ENCODE assay signal across 7 cellular contexts in the genomic region with DNA sequence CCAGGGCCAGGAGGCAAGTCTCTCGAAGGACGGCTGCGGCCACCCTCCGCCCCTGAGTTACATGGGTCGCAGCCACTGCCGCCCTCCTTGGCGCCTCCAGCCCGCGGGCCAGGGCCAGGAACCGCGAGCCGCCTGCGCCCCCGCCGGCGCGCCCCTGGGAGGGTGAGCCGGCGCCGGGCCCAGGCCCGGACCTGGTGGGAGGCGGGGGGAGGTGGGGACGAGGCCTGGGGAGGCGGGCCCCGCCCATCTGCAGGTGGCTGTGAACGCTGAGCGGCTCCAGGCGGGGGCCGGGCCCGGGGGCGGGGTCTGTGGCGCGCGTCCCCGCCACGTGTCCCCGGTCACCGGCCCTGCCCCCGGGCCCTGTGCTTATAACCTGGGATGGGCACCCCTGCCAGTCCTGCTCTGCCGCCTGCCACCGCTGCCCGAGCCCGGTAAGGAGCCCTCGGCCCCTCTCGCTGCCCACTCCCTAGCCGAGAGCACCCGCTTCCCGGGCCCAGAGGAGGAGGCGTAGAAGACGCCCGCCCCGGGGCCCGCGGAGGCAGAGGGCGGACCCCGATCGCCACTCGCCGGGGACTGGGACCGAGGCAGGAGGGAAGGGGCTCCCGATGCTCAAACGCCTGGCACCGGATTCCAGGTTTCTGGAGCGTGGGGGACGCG. TPM values are rescaled to one million over a fixed set of nuclear protein-coding genes. Genes with fewer than 3 reads are reported as not detected.
DNase-seq lines count a peak whose midpoint lies in the region; ATAC-seq lines count a peak whose summit lies in the region.

TSS of gene ASS1 (plus strand) at position 397 of the 657 bp plus-strand sequence. CDS start 7,268 bp downstream, outside the sequence.

- DNase-seq in HAP-1 (ENCODE audit: low spot score in 2 of 2) = peak; percentile 71 to 92
- no peak for DNase-seq in NT2/D1 (ENCODE audit: low read depth, low spot score)
- DNase-seq in activated naive CD4-positive, alpha-beta T cell treated with anti-CD3 and anti-CD28 coated beads, Interleukin-2, amount 50 U/mL, for 72 hours (ENCODE audit: low spot score in 2 of 2) = peak in 1 of 2 donors; percentile 54
- peak; percentile 82 for DNase-seq in left cardiac atrium
- no peak for DNase-seq in renal cortical epithelial cell (ENCODE audit: low read depth)
- no peak for DNase-seq in SW 1271 (lab: John Stamatoyannopoulos, UW)

- H3K4me1 ChIP-seq in HAP-1 = peaks cover 34% of the 10 kb centered on the region
- H3K4me1 ChIP-seq in NT2/D1 (ENCODE audit: insufficient read depth, insufficient read length) = peaks cover 23% of the 10 kb centered on the region

- intact Hi-C loops in left cardiac atrium (cut with DNase I) = no loop called here

- peaks cover 0 to 4% of the 10 kb centered on the region in 2 donors for H3K36me3 Mint-ChIP-seq in activated naive CD4-positive, alpha-beta T cell treated with anti-CD3 and anti-CD28 coated beads, Interleukin-2, amount 50 U/mL, for 72 hours

- H3K9ac ChIP-seq in NT2/D1 (ENCODE audit: insufficient read length, low read depth) = peak within 1 kb of the TSS; percentile 82

- 0 out of 2 replicates have a peak, but pooled peaks cover 3% of the 10 kb centered on the region for H3K36me3 ChIP-seq in HAP-1 (replicated peaks)
- H3K36me3 ChIP-seq in NT2/D1 (ENCODE audit: insufficient read depth, insufficient read length, low read length) = peaks cover 2% of the 10 kb centered on the region

- H3K27me3 ChIP-seq in HAP-1 (ENCODE audit: low read depth) (no peaks in the 10 kb centered on the region), NT2/D1 (ENCODE audit: insufficient read depth, insufficient read length) (peaks cover 19% of the 10 kb centered on the region)

- in situ Hi-C loops in HAP-1 (cut with MboI; ENCODE audit: low sequenced_read_pairs) = no loop called here

- H3K4me3 ChIP-seq in HAP-1 (peak within 1 kb of the TSS; percentile 63), NT2/D1 (ENCODE audit: insufficient read length, low read depth) (peak within 1 kb of the TSS; percentile 66)

- no peak within 1 kb of the TSS for H3K27ac Mint-ChIP-seq in activated naive CD4-positive, alpha-beta T cell treated with anti-CD3 and anti-CD28 coated beads, Interleukin-2, amount 50 U/mL, for 72 hours

- peak; percentile 71 to 92 for ATAC-seq in activated naive CD4-positive, alpha-beta T cell treated with anti-CD3 and anti-CD28 coated beads, Interleukin-2, amount 50 U/mL, for 72 hours
- peak; percentile 66 to 75 for ATAC-seq in left cardiac atrium
- no peak for ATAC-seq in HG02759 (IDR thresholded peaks at IDR 0.05; ENCODE audit: unreplicated experiment)

- peaks cover 5 to 6% of the 10 kb centered on the region in 2 donors for H3K9me3 Mint-ChIP-seq in activated naive CD4-positive, alpha-beta T cell treated with anti-CD3 and anti-CD28 coated beads, Interleukin-2, amount 50 U/mL, for 72 hours

- peaks cover 5% of the 10 kb centered on the region; the same call in 1 of the 2 replicates for H3K9me3 ChIP-seq in HAP-1
- H3K9me3 ChIP-seq in NT2/D1 (ENCODE audit: insufficient read depth, low read length) = peaks cover 18% of the 10 kb centered on the region

RNA-seq across cellular contexts. Expression of gene ASS1, which starts in this region (rescaled TPM):
- total RNA-seq in activated naive CD4-positive, alpha-beta T cell treated with anti-CD3 and anti-CD28 coated beads, Interleukin-2, amount 50 U/mL, for 72 hours = 1 to 10 TPM in 1 of 2 donors, under 1 TPM in 1; 0.91 to 6.1 TPM
- total RNA-seq in left cardiac atrium (10 to 100 TPM; 88.1 to 95.0 TPM), renal cortical epithelial cell (64.6 and 82.5 TPM in 2 replicates)

Comparison
In these comparisons a context has a peak if more than half of its experiments do, and no peak if none do; other contexts are left out.
1. DNase-seq: peak in HAP-1 (2 of 2) and left cardiac atrium (single experiment); none in NT2/D1 (single experiment), renal cortical epithelial cell (single experiment) and SW 1271 (0 of 2).